ENCODE assay signal across 10 cellular contexts in the genomic region with DNA sequence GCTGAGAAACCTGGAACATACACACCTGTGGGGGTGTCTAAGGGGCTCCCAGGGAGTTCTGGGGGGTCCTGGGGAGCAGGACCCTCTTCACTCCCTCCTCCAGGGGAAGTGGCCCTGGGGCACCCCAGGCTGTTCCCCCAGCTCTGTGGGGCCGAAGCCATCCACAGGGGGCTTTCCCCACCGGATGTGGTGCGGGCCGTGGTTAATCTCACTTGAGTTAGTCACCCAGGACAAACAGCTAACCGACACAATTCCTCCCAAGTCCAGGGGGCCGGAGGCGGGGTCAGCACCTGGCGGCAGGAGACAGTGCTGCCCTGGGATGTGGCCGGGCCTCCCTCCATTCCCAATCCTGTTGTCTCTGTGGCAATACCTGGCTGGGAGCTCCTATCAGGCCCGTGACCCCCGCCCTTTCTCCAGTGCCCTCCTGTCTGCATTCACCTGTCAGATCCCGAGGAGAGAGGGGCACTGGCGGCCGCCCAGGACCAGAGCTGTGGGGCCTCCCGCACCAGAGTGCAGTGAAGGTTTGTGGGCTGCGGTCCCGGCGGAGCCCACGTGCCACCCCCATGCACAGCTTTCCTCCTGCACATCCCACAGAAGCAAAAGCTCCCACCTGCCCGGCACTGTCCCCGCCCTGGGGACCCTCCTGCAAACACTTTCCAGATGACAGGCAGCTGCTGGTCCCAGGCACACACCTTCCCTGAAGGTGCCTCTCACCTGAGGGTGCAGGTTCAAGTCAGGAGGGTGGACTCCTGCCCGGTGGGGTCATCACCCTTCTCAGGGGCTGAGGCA. TPM values are rescaled to one million over a fixed set of nuclear protein-coding genes. Genes with fewer than 3 reads are reported as not detected.
DNase-seq lines count a peak whose midpoint lies in the region; ATAC-seq lines count a peak whose summit lies in the region.
"Had no signal": no experiment of that assay in that cellular context is flagged by ENCODE, and none has a peak within 500 bp of the region (broad histone marks: within the 10 kb centered on the region; RNA-seq: fewer than 3 reads in every experiment).

No MANE protein-coding gene starts in this region.

- peak; percentile 86 for DNase-seq in Daoy (ENCODE audit: low read depth)
- peak; percentile 58 for DNase-seq in HT-29 (ENCODE audit: low spot score)
- DNase-seq in memory B cell (ENCODE audit: low spot score in 2 of 2) = no peak
- no peak for DNase-seq in LoVo (ENCODE audit: low spot score)
- no peak for DNase-seq in HUDEP-2 (lab: John Stamatoyannopoulos, UW; ENCODE audit: unreplicated experiment in 76 of 76)
- no peak for DNase-seq in SIG-M5 treated with dmso at 0.1 percent for 504 hours (lab: John Stamatoyannopoulos, UW; ENCODE audit: unreplicated experiment)
- DNase-seq: NCI-H446 had no signal

- no peaks in the 10 kb centered on the region for H3K9me3 Mint-ChIP-seq in activated T-helper 17 cell treated with anti-CD3 and anti-CD28 coated beads, Interleukin-2, amount 50 U/mL, for 72 hours
- H3K9me3 Mint-ChIP-seq in memory B cell = peaks cover under 1% of the 10 kb centered on the region

- no peaks in the 10 kb centered on the region for H3K36me3 Mint-ChIP-seq in activated T-helper 17 cell treated with anti-CD3 and anti-CD28 coated beads, Interleukin-2, amount 50 U/mL, for 72 hours (ENCODE audit: low read depth)
- no peaks in the 10 kb centered on the region for H3K36me3 Mint-ChIP-seq in memory B cell

- H3K4me1 Mint-ChIP-seq in activated T-helper 17 cell treated with anti-CD3 and anti-CD28 coated beads, Interleukin-2, amount 50 U/mL, for 72 hours = peaks cover 4% of the 10 kb centered on the region
- peaks cover 4% of the 10 kb centered on the region for H3K4me1 Mint-ChIP-seq in memory B cell

- no peak overlapping the region for H3K27ac Mint-ChIP-seq in activated T-helper 17 cell treated with anti-CD3 and anti-CD28 coated beads, Interleukin-2, amount 50 U/mL, for 72 hours
- H3K27ac Mint-ChIP-seq in memory B cell = no peak overlapping the region

- ATAC-seq in activated T-helper 17 cell treated with anti-CD3 and anti-CD28 coated beads, Interleukin-2, amount 50 U/mL, for 72 hours (replicated peaks) = peak; percentile 39
- ATAC-seq in memory B cell (ENCODE audit: low read depth) = peak; percentile 55
- no peak for ATAC-seq in HG02884 (IDR thresholded peaks at IDR 0.05; ENCODE audit: unreplicated experiment)

- peaks cover 9% of the 10 kb centered on the region for H3K27me3 Mint-ChIP-seq in activated T-helper 17 cell treated with anti-CD3 and anti-CD28 coated beads, Interleukin-2, amount 50 U/mL, for 72 hours
- H3K27me3 Mint-ChIP-seq in memory B cell = peaks cover 6% of the 10 kb centered on the region

- H3K4me3 Mint-ChIP-seq in activated T-helper 17 cell treated with anti-CD3 and anti-CD28 coated beads, Interleukin-2, amount 50 U/mL, for 72 hours = no peak overlapping the region
- H3K4me3 Mint-ChIP-seq in memory B cell = no peak overlapping the region

RNA-seq across cellular contexts. Expression of gene MUC5AC, which starts 5.2 kb away (rescaled TPM):
- not detected in 2 replicates for total RNA-seq in Daoy (2014; rRNA removed; shearing (Covaris generic))
- total RNA-seq in HT-29 (2014; rRNA removed; shearing (Covaris generic)) = 6.9 and 9.0 TPM in 2 replicates
- total RNA-seq in activated T-helper 17 cell treated with anti-CD3 and anti-CD28 coated beads, Interleukin-2, amount 50 U/mL, for 72 hours = not detected
- total RNA-seq: osteocyte had no signal

Comparison
In these comparisons a context has a peak if more than half of its experiments do, and no peak if none do; other contexts are left out.
1. DNase-seq: peak in Daoy (single experiment) and HT-29 (single experiment); none in memory B cell (0 of 2), LoVo (single experiment), HUDEP-2 (0 of 76) and SIG-M5 treated with dmso at 0.1 percent for 504 hours (single experiment).